Comparison of ENCODE assay signal across 24 cellular contexts in genomic region chr20:43766395-43766794, GRCh38. TPM values are rescaled to one million over a fixed set of nuclear protein-coding genes. Genes with fewer than 3 reads are reported as not detected.
A peak's percentile ranks its signal among the peaks of the same experiment; 100 is the strongest.
DNase-seq lines count a peak whose midpoint lies in the region; ATAC-seq and TF ChIP-seq lines count a peak whose summit lies in the region.
"Had no signal": no experiment of that assay in that cellular context is flagged by ENCODE, and none has a peak within 500 bp of the region (broad histone marks: within the 10 kb centered on the region; RNA-seq: fewer than 3 reads in every experiment).

No MANE protein-coding gene starts in this region.

- H3K4me1 ChIP-seq in SK-N-SH (ENCODE audit: control insufficient read depth in 1 of 2, insufficient read depth in 2 of 2, low read depth in 1 of 2, low read length in 1 of 2), result peaks cover 0 to 14% of the 10 kb centered on the region in 2 experiments; a peak in 2 of 4 replicates
- H3K4me1 ChIP-seq in aorta (ENCODE audit: control insufficient read depth in 1 of 2, insufficient read depth in 2 of 2, low read length in 2 of 2), result peaks cover 2 to 4% of the 10 kb centered on the region in 2 donors
- peaks cover 5% of the 10 kb centered on the region for H3K4me1 ChIP-seq in smooth muscle cell (ENCODE audit: low read depth)
- H3K4me1 ChIP-seq: colonic mucosa, SJSA1, thyroid gland had no signal

- no peak overlapping the region for H3K27ac ChIP-seq in SK-N-SH (ENCODE audit: low read depth in 2 of 2, low read length in 1 of 2)
- H3K27ac ChIP-seq in aorta (ENCODE audit: low read depth in 1 of 2, low read length in 2 of 2), result no peak overlapping the region
- no peak overlapping the region for H3K27ac ChIP-seq in smooth muscle cell (ENCODE audit: low read depth)
- H3K27ac ChIP-seq: BLaER1 treated with 17β-estradiol and CSF1 and Interleukin-3, amounts not matched to agents 10 nM and 100 nM; colonic mucosa; PC-9; SJSA1; thyroid gland had no signal

- no peak overlapping the region for H3K4me2 ChIP-seq in SK-N-SH
- H3K4me2 ChIP-seq in smooth muscle cell, result no peak overlapping the region
- H3K4me2 ChIP-seq: BLaER1 treated with 17β-estradiol and CSF1 and Interleukin-3, amounts not matched to agents 10 nM and 100 nM; PC-9 had no signal

- peak; percentile 16; the same call in 2 of the 3 replicates for ATAC-seq in SK-N-SH treated with all-trans-retinoic acid at 6 μM for 48 hours
- no peak for ATAC-seq in aorta (ENCODE audit: low FRiP score)
- ATAC-seq: activated CD4-positive, CD25-positive, alpha-beta regulatory T cell treated with anti-CD3 and anti-CD28 coated beads, Interleukin-2, amount 50 U/mL, for 24 hours; K562 had no signal

- H2AFZ ChIP-seq in SK-N-SH (ENCODE audit: low read depth) (no peak overlapping the region), smooth muscle cell (ENCODE audit: low read depth) (no peak overlapping the region)
- H2AFZ ChIP-seq: PC-9 had no signal

- no peaks in the 10 kb centered on the region for H3K9me2 ChIP-seq in SK-N-SH

- intact Hi-C loops in aorta (cut with DNase I), result loop anchor here in 1 of 2 donors (5.0 kb wide), 1 partner anchor 316 kb away; no protein-coding TSS in a partner anchor

- no peak for TF ChIP-seq CTCF in SK-N-SH (IDR thresholded peaks at IDR 0.05)
- no peak for TF ChIP-seq CTCF in smooth muscle cell (IDR thresholded peaks at IDR 0.05; ENCODE audit: borderline replicate concordance, insufficient read depth, poor library complexity, severe bottlenecking)

- H3K27me3 ChIP-seq in SK-N-SH (ENCODE audit: insufficient read depth) (no peaks in the 10 kb centered on the region; the same call in 1 of the 2 replicates), aorta (ENCODE audit: control insufficient read depth in 1 of 2, insufficient read depth in 2 of 2, low read length in 1 of 2) (no peaks in the 10 kb centered on the region), smooth muscle cell (ENCODE audit: low read depth) (peaks cover 21% of the 10 kb centered on the region)
- H3K27me3 ChIP-seq: colonic mucosa, thyroid gland had no signal

- no peak for TF ChIP-seq RAD21 in SK-N-SH (IDR thresholded peaks at IDR 0.05; ENCODE audit: low read length)

- H3K4me3 ChIP-seq in SK-N-SH (ENCODE audit: low read depth in 2 of 2, low read length in 1 of 2) (no peak overlapping the region), aorta (ENCODE audit: low read length in 2 of 2) (no peak overlapping the region), smooth muscle cell (no peak overlapping the region)
- H3K4me3 ChIP-seq: BLaER1 treated with 17β-estradiol and CSF1 and Interleukin-3, amounts not matched to agents 10 nM and 100 nM; colonic mucosa; K562; PC-9; SJSA1; thyroid gland had no signal

- TF ChIP-seq EP300 in SK-N-SH (IDR thresholded peaks at IDR 0.05; ENCODE audit: borderline replicate concordance in 1 of 2, low read depth in 1 of 2, low read length in 1 of 2), result no peak

- CTCF ChIA-PET in SK-N-SH (lab: Yijun Ruan, JAX), result interaction anchor here (0.7 to 1.8 kb wide), 3 partner anchors 16 to 430 kb away, joined by 3 to 7 read pairs (median 3); no protein-coding TSS in a partner anchor

- H3K36me3 ChIP-seq in SK-N-SH (replicated peaks in 1 of 2; ENCODE audit: control insufficient read depth in 1 of 2, insufficient read depth in 2 of 2, low read length in 1 of 2), result no peaks in the 10 kb centered on the region
- no peaks in the 10 kb centered on the region for H3K36me3 ChIP-seq in aorta (ENCODE audit: control insufficient read depth in 1 of 2, insufficient read depth in 2 of 2, low read length in 1 of 2)
- no peaks in the 10 kb centered on the region for H3K36me3 ChIP-seq in smooth muscle cell (ENCODE audit: low read depth)
- H3K36me3 ChIP-seq: BLaER1 treated with 17β-estradiol and CSF1 and Interleukin-3, amounts not matched to agents 10 nM and 100 nM; colonic mucosa; SJSA1; thyroid gland had no signal

- WGBS in SK-N-SH (ENCODE audit: low lambda C conversion rate), result 40% methylated on average over 3 of the region's 6 CpGs
- 4 to 10% methylated on average over 6 of the region's 6 CpGs for WGBS in aorta, 2 donors
- whole genome bisulfite sequencing in smooth muscle cell (ENCODE audit: low lambda C conversion rate), result 83% methylated on average over 6 of the region's 6 CpGs

- H3K9me3 ChIP-seq in SK-N-SH, result no peaks in the 10 kb centered on the region
- H3K9me3 ChIP-seq in aorta (ENCODE audit: control insufficient read depth, low read length), result no peaks in the 10 kb centered on the region
- H3K9me3 ChIP-seq in smooth muscle cell (replicated peaks; ENCODE audit: low read depth), result no peaks in the 10 kb centered on the region
- H3K9me3 ChIP-seq: colonic mucosa, SJSA1, thyroid gland had no signal

- peaks cover 8% of the 10 kb centered on the region for H3F3A ChIP-seq in SK-N-SH (replicated peaks; ENCODE audit: insufficient read depth)
- no peaks in the 10 kb centered on the region for H3F3A ChIP-seq in smooth muscle cell (ENCODE audit: low read depth)

- POLR2A ChIA-PET in SK-N-SH (lab: Yijun Ruan, JAX), result no interaction called here

- DNase-seq in SK-N-SH, result no peak
- DNase-seq in globus pallidus (ENCODE audit: low spot score), result peak; percentile 76
- DNase-seq in mucosa of gallbladder (ENCODE audit: low spot score), result peak; percentile 13
- peak; percentile 66 to 78 for DNase-seq in aorta
- DNase-seq in NCI-H446 treated with DMSO at 0.1 percent for 48 hours (lab: John Stamatoyannopoulos, UW), result no peak
- DNase-seq in smooth muscle cell (lab: John Stamatoyannopoulos, UW; ENCODE audit: unreplicated experiment), result no peak
- DNase-seq in SK-N-DZ (ENCODE audit: low spot score), result no peak
- DNase-seq: colonic mucosa, foreskin melanocyte, NCI-H1105 treated with DMSO at 0.1 percent for 48 hours, NCI-H82, PC-9, thyroid gland had no signal

- H4K20me1 ChIP-seq in SK-N-SH (ENCODE audit: insufficient read depth) (no peaks in the 10 kb centered on the region), smooth muscle cell (ENCODE audit: low read depth) (no peaks in the 10 kb centered on the region)
- H4K20me1 ChIP-seq: BLaER1 treated with 17β-estradiol and CSF1 and Interleukin-3, amounts not matched to agents 10 nM and 100 nM had no signal

- no peak overlapping the region for H3K9ac ChIP-seq in SK-N-SH
- no peak overlapping the region for H3K9ac ChIP-seq in smooth muscle cell (ENCODE audit: low read depth)
- H3K9ac ChIP-seq: BLaER1 treated with 17β-estradiol and CSF1 and Interleukin-3, amounts not matched to agents 10 nM and 100 nM had no signal

- H3K79me2 ChIP-seq in SK-N-SH (ENCODE audit: insufficient read depth), result no peaks in the 10 kb centered on the region
- no peaks in the 10 kb centered on the region for H3K79me2 ChIP-seq in smooth muscle cell (ENCODE audit: low read depth)

TF ChIP-seq in SK-N-SH treated with all-trans-retinoic acid at 6 μM for 48 hours, 23 proteins besides CTCF, POLR2A, EP300 and RAD21 (continues in another document):
- no peak for TF ChIP-seq ZNF565 (CRISPR knock-in tag; conservative IDR thresholded peaks at IDR 0.05; ENCODE audit: low read depth)

TF ChIP-seq in SK-N-SH, 30 proteins besides CTCF, POLR2A, EP300 and RAD21:
- TF ChIP-seq USF1 (IDR thresholded peaks at IDR 0.05; ENCODE audit: borderline replicate concordance, low read depth) (no peak), NFIC (IDR thresholded peaks at IDR 0.05; ENCODE audit: borderline replicate concordance) (no peak), PBX3 (IDR thresholded peaks at IDR 0.05) (no peak), FOXM1 (IDR thresholded peaks at IDR 0.05; ENCODE audit: low read depth) (no peak), NRF1 (IDR thresholded peaks at IDR 0.05; ENCODE audit: low read depth, low read length) (no peak), JUND (IDR thresholded peaks at IDR 0.05) (no peak), TAF1 (IDR thresholded peaks at IDR 0.05; ENCODE audit: borderline replicate concordance, low read depth, low read length) (no peak), TCF12 (IDR thresholded peaks at IDR 0.05) (no peak)

RNA-seq across cellular contexts. Expression of gene GTSF1L, which starts 39.6 kb away (rescaled TPM):
- not detected in 2 replicates for polyA plus RNA-seq in SK-N-SH (2012; rRNA removed)
- not detected in 2 replicates for polyA plus RNA-seq in SK-N-SH (2012; cell fraction: cytosol; rRNA removed)
- polyA plus RNA-seq in SK-N-SH (2012; cell fraction: nucleus; rRNA removed), result not detected in 2 replicates
- total RNA-seq in mucosa of gallbladder, result not detected
- not detected for total RNA-seq in aorta
- polyA plus RNA-seq in aorta, result not detected
- not detected in 2 replicates for total RNA-seq in smooth muscle cell
- polyA plus RNA-seq in smooth muscle cell, result not detected in 2 replicates
- not detected in 2 replicates for polyA plus RNA-seq in SK-N-DZ (2014; cell fraction: cytosol; rRNA removed)
- polyA plus RNA-seq in SK-N-DZ (2014; cell fraction: nucleus; rRNA removed), result not detected in 2 replicates
- total RNA-seq: A172, colonic mucosa, endothelial cell of umbilical vein, H4, K562, liver, PC-9, posterior vena cava, SJSA1, thyroid gland had no signal
- polyA plus RNA-seq: adipose tissue, endothelial cell of umbilical vein, K562, liver had no signal

Comparison
In these comparisons a context has a peak if more than half of its experiments do, and no peak if none do; other contexts are left out.
1. DNase-seq: peak in globus pallidus (single experiment), mucosa of gallbladder (single experiment) and aorta (2 of 2); none in SK-N-SH (single experiment), NCI-H446 treated with DMSO at 0.1 percent for 48 hours (single experiment), smooth muscle cell (single experiment) and SK-N-DZ (single experiment).